21 cellular contexts compared by ENCODE assay signal in the genomic region with DNA sequence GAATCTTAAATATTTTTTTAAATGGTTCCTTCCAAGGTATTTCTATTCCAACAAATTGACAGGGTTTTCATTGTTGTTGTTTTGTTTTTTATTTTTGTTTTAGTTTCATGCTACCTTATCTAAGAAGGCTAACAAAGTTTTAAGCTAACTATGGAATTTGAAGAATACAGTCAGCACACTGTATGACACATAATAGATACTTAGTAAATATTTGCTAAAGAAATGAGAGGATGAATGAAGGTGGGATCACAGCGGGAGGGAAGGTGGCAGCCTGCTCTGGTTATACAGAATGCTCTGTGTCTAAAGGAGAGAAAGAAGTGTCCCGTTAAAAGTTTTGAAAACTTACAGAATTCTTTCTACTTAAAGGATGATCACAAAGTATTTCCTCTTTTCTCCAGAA.
"Had no signal": no experiment of that assay in that cellular context is flagged by ENCODE, and none has a peak within 500 bp of the region (broad histone marks: within the 10 kb centered on the region; RNA-seq: fewer than 3 reads in every experiment).

No MANE protein-coding gene starts in this region.

- H3K4me3 Mint-ChIP-seq: activated CD8-positive, alpha-beta T cell treated with anti-CD3 and anti-CD28 coated beads, Interleukin-2, amount 10 ng/mL, durations not matched to agents 7 days and 5 days; activated naive CD4-positive, alpha-beta T cell treated with anti-CD3 and anti-CD28 coated beads for 36 hours; activated T-cell treated with anti-CD3 and anti-CD28 coated beads, Interleukin-2, amount 50 U/mL, for 24 hours; dendritic cell treated with granulocyte-macrophage colony-stimulating factor and Interleukin-4, amounts not matched to agents 40 ng/mL and 50 ng/mL, for 4 days; memory B cell; naive B cell; neural crest cell; T-helper 2 cell treated with Interferon-gamma antibody and Interleukin-4, amounts not matched to agents 5 μg/mL and 100 μg/mL, for 36 hours had no signal

- H3K36me3 Mint-ChIP-seq: memory B cell, naive B cell had no signal

- H3K36me3 ChIP-seq: thyroid gland had no signal

- H3K4me1 Mint-ChIP-seq: memory B cell, naive B cell, neural crest cell had no signal

- DNase-seq: activated CD4-positive, alpha-beta T cell treated with anti-CD3 and anti-CD28 coated beads for 48 hours; activated CD4-positive, CD25-positive, alpha-beta regulatory T cell; activated CD8-positive, alpha-beta T cell treated with anti-CD3 and anti-CD28 coated beads, Interleukin-2, amount 10 ng/mL, durations not matched to agents 7 days and 5 days; activated naive CD4-positive, alpha-beta T cell treated with anti-CD3 and anti-CD28 coated beads for 36 hours; activated T-cell treated with anti-CD3 and anti-CD28 coated beads, Interleukin-2, amount 50 U/mL, for 24 hours; aorta; cerebellar nuclear complex; effector memory CD4-positive, alpha-beta T cell; hippocampal formation; islet precursor cell; mucosa of descending colon; naive B cell; stimulated activated CD4-positive, alpha-beta T cell treated with anti-CD3 and anti-CD28 coated beads, Interleukin-2, amount 100 ng/mL, for 24 hours; stimulated activated naive CD4-positive, alpha-beta T cell treated with Interleukin-2 at 50 U/mL for 16 hours; thyroid gland had no signal

- H3K27ac Mint-ChIP-seq: activated CD8-positive, alpha-beta T cell treated with anti-CD3 and anti-CD28 coated beads, Interleukin-2, amount 10 ng/mL, durations not matched to agents 7 days and 5 days; activated naive CD4-positive, alpha-beta T cell treated with anti-CD3 and anti-CD28 coated beads for 36 hours; activated T-cell treated with anti-CD3 and anti-CD28 coated beads, Interleukin-2, amount 50 U/mL, for 24 hours; activated T-helper 2 cell treated with anti-CD3 and anti-CD28 coated beads, Interferon-gamma antibody, Interleukin-2, Interleukin-4, amounts not matched to agents 10 μg/mL and 5 μg/mL and 100 μg/mL, durations not matched to agents 14 hours and 24 hours and 36 hours; dendritic cell treated with granulocyte-macrophage colony-stimulating factor and Interleukin-4, amounts not matched to agents 40 ng/mL and 50 ng/mL, for 4 days; memory B cell; T-helper 2 cell treated with Interferon-gamma antibody and Interleukin-4, amounts not matched to agents 5 μg/mL and 100 μg/mL, for 36 hours had no signal

- H3K9me3 ChIP-seq: mucosa of descending colon, thyroid gland had no signal

- H3K27me3 ChIP-seq: thyroid gland had no signal

- H3K27ac ChIP-seq: thyroid gland had no signal

- H3K27me3 Mint-ChIP-seq: activated T-cell treated with anti-CD3 and anti-CD28 coated beads, Interleukin-2, amount 50 U/mL, for 24 hours; dendritic cell treated with granulocyte-macrophage colony-stimulating factor and Interleukin-4, amounts not matched to agents 40 ng/mL and 50 ng/mL, for 4 days had no signal

- H3K9me3 Mint-ChIP-seq: activated naive CD4-positive, alpha-beta T cell treated with anti-CD3 and anti-CD28 coated beads for 36 hours; activated T-cell treated with anti-CD3 and anti-CD28 coated beads, Interleukin-2, amount 50 U/mL, for 24 hours; activated T-helper 2 cell treated with anti-CD3 and anti-CD28 coated beads, Interferon-gamma antibody, Interleukin-2, Interleukin-4, amounts not matched to agents 10 μg/mL and 5 μg/mL and 100 μg/mL, durations not matched to agents 14 hours and 24 hours and 36 hours; dendritic cell treated with granulocyte-macrophage colony-stimulating factor and Interleukin-4, amounts not matched to agents 40 ng/mL and 50 ng/mL, for 4 days; memory B cell; naive B cell; neural crest cell; T-helper 2 cell treated with Interferon-gamma antibody and Interleukin-4, amounts not matched to agents 5 μg/mL and 100 μg/mL, for 36 hours had no signal

- H3K4me3 ChIP-seq: mucosa of descending colon, thyroid gland had no signal

- ATAC-seq: activated CD8-positive, alpha-beta T cell treated with anti-CD3 and anti-CD28 coated beads, Interleukin-2, amount 10 ng/mL, durations not matched to agents 7 days and 5 days; left lobe of liver; mucosa of descending colon had no signal
